In genomic region chr11:66727282-66727882, GRCh38 we compare ENCODE assay signal across 1 cellular context.
TF ChIP-seq lines count a peak whose summit lies in the region.

No MANE protein-coding gene starts in this region.

TF ChIP-seq in K562, 482 proteins besides CTCF, POLR2A, EP300 and RAD21 (continued from another document and continues in another):
- TF ChIP-seq OTX1 (CRISPR knock-in tag; IDR thresholded peaks at IDR 0.05) (no peak), SMAD2 (IDR thresholded peaks at IDR 0.05; ENCODE audit: low read depth, low read length) (no peak), HOXB6 (CRISPR knock-in tag; IDR thresholded peaks at IDR 0.05; ENCODE audit: borderline replicate concordance) (no peak), CHD1 (IDR thresholded peaks at IDR 0.05; ENCODE audit: low read length) (peak; percentile 70), RERE (CRISPR knock-in tag; IDR thresholded peaks at IDR 0.05; ENCODE audit: borderline replicate concordance) (no peak), SIN3B (IDR thresholded peaks at IDR 0.05; ENCODE audit: low read depth) (no peak), PKNOX1 (IDR thresholded peaks at IDR 0.05) (peak; percentile 10; the same call in 1 of the 2 replicates), TCF7L2 (IDR thresholded peaks at IDR 0.05; ENCODE audit: low read depth, low read length) (no peak), HES1 (IDR thresholded peaks at IDR 0.05; ENCODE audit: low read depth) (no peak), ZNF707 (CRISPR knock-in tag; conservative IDR thresholded peaks at IDR 0.05) (no peak), ZKSCAN1 (IDR thresholded peaks at IDR 0.05; ENCODE audit: low read depth, low read length) (no peak), CXXC5 (CRISPR knock-in tag; IDR thresholded peaks at IDR 0.05) (peak; percentile 69), KLF13 (tag; IDR thresholded peaks at IDR 0.05; ENCODE audit: borderline replicate concordance, low read depth) (no peak), ZNF347 (CRISPR knock-in tag; IDR thresholded peaks at IDR 0.05; ENCODE audit: low read depth) (no peak), BMI1 (IDR thresholded peaks at IDR 0.05; ENCODE audit: low read length) (no peak), SMARCE1 (IDR thresholded peaks at IDR 0.05) (peak; percentile 33; the same call in 1 of the 2 replicates), TCF3 (CRISPR knock-in tag; IDR thresholded peaks at IDR 0.05) (no peak), NR2F6 (CRISPR knock-in tag; IDR thresholded peaks at IDR 0.05) (no peak), WHSC1 (IDR thresholded peaks at IDR 0.05; ENCODE audit: low read length) (no peak), ZNF384 (IDR thresholded peaks at IDR 0.05; ENCODE audit: low read depth, low read length) (no peak), ASH1L (IDR thresholded peaks at IDR 0.05; ENCODE audit: borderline replicate concordance, low read depth, partially characterized antibody) (no peak), GABPA (tag; conservative IDR thresholded peaks at IDR 0.05; ENCODE audit: low read depth) (peak; percentile 66), KLF16 (IDR thresholded peaks at IDR 0.05) (0 out of 2 replicates have a peak, but pooled peaks have one; percentile 29), EGR1 (conservative IDR thresholded peaks at IDR 0.05) (peak; percentile 55), POLR2AphosphoS5 (IDR thresholded peaks at IDR 0.05; ENCODE audit: control insufficient read depth, insufficient read depth, low read depth, low read length) (no peak), ESRRA (IDR thresholded peaks at IDR 0.05; ENCODE audit: borderline replicate concordance, low read depth) (0 out of 2 replicates have a peak, but pooled peaks have one; percentile 14), BACH1 (tag; IDR thresholded peaks at IDR 0.05) (no peak), GABPB2 (CRISPR knock-in tag; conservative IDR thresholded peaks at IDR 0.05) (no peak), ARID4B (CRISPR knock-in tag; IDR thresholded peaks at IDR 0.05) (peak; percentile 62), KHSRP (IDR thresholded peaks at IDR 0.05) (no peak), MAX (CRISPR knock-in tag; IDR thresholded peaks at IDR 0.05) (peak; percentile 91), GTF2B (IDR thresholded peaks at IDR 0.05; ENCODE audit: extremely low read depth, insufficient read length) (no peak), TCF7 (IDR thresholded peaks at IDR 0.05; ENCODE audit: borderline replicate concordance) (no peak), FOSL1 (tag; conservative IDR thresholded peaks at IDR 0.05) (no peak), MBD1 (CRISPR knock-in tag; IDR thresholded peaks at IDR 0.05) (no peak), RCOR1 (IDR thresholded peaks at IDR 0.05; ENCODE audit: borderline replicate concordance in 1 of 2, low read depth in 2 of 2, low read length in 2 of 2) (peak in 1 of 2 experiments; percentile 38; a peak in 1 of 4 replicates), POLR3A (IDR thresholded peaks at IDR 0.05; ENCODE audit: borderline replicate concordance, extremely low read depth, insufficient read depth, insufficient read length) (no peak), XRCC5 (IDR thresholded peaks at IDR 0.05; ENCODE audit: low read depth, low read length) (0 out of 2 replicates have a peak, but pooled peaks have one; percentile 70)
